ENCODE assay signal across 17 cellular contexts in genomic region chr9:129305246-129305645, GRCh38.
A peak's percentile ranks its signal among the peaks of the same experiment; 100 is the strongest.
DNase-seq lines count a peak whose midpoint lies in the region; FAIRE-seq and TF ChIP-seq lines count a peak whose summit lies in the region.
"Had no signal": no experiment of that assay in that cellular context is flagged by ENCODE, and none has a peak within 500 bp of the region (broad histone marks: within the 10 kb centered on the region; RNA-seq: fewer than 3 reads in every experiment).

No MANE protein-coding gene starts in this region.

- no peak for TF ChIP-seq CTCF in kidney (IDR thresholded peaks at IDR 0.05; ENCODE audit: borderline replicate concordance, extremely low read depth, insufficient read depth)
- TF ChIP-seq CTCF in tibial artery (IDR thresholded peaks at IDR 0.05): no peak

- H2AK5ac ChIP-seq in neuronal stem cell (ENCODE audit: low read depth, low read length): no peak overlapping the region

- FAIRE-seq in kidney (lab: Jason Lieb, UNC): no peak
- FAIRE-seq: GM19239 had no signal

- H3K18ac ChIP-seq in neuronal stem cell (ENCODE audit: low read length): peak overlapping the region; percentile 77

- H3K4me3 ChIP-seq in kidney (ENCODE audit: low read length in 2 of 2) (no peak overlapping the region), neuronal stem cell (ENCODE audit: low read length in 2 of 2) (no peak overlapping the region), tibial artery (no peak overlapping the region)

- no peaks in the 10 kb centered on the region for H3K27me3 Mint-ChIP-seq in activated naive CD4-positive, alpha-beta T cell treated with anti-CD3 and anti-CD28 coated beads for 36 hours (ENCODE audit: low read depth)

- no peak overlapping the region for H3K4me3 Mint-ChIP-seq in activated naive CD4-positive, alpha-beta T cell treated with anti-CD3 and anti-CD28 coated beads for 36 hours
- H3K4me3 Mint-ChIP-seq: CD14-positive monocyte had no signal

- H3K79me1 ChIP-seq in neuronal stem cell (ENCODE audit: low read depth, low read length): no peaks in the 10 kb centered on the region

- no peak overlapping the region for H4K91ac ChIP-seq in neuronal stem cell (ENCODE audit: low read depth, low read length, poor library complexity)

- no peak overlapping the region for H3K27ac Mint-ChIP-seq in activated naive CD4-positive, alpha-beta T cell treated with anti-CD3 and anti-CD28 coated beads for 36 hours
- H3K27ac Mint-ChIP-seq: CD14-positive monocyte had no signal

- H3K4me1 ChIP-seq in kidney (ENCODE audit: control insufficient read depth in 1 of 2, insufficient read depth in 1 of 2, low read depth in 1 of 2, low read length in 2 of 2) (no peaks in the 10 kb centered on the region), neuronal stem cell (ENCODE audit: control insufficient read depth in 2 of 2, insufficient read depth in 1 of 2, low read depth in 1 of 2, low read length in 2 of 2) (peaks cover 0 to 1% of the 10 kb centered on the region in 2 donors), tibial artery (no peaks in the 10 kb centered on the region)

- no peak overlapping the region for H2BK5ac ChIP-seq in neuronal stem cell (ENCODE audit: low read length)

- no peak overlapping the region for H3K27ac ChIP-seq in kidney (ENCODE audit: low read depth in 2 of 2, low read length in 2 of 2)
- H3K27ac ChIP-seq in neuronal stem cell (replicated peaks; ENCODE audit: low read length): no peak overlapping the region
- H3K27ac ChIP-seq in tibial artery: no peak overlapping the region

- peak; percentile 5 for DNase-seq in activated naive CD4-positive, alpha-beta T cell treated with anti-CD3 and anti-CD28 coated beads, Interleukin-2, amount 50 U/mL, for 16 hours
- no peak for DNase-seq in activated naive CD4-positive, alpha-beta T cell treated with anti-CD3 and anti-CD28 coated beads for 36 hours
- peak; percentile 23 for DNase-seq in kidney
- no peak for DNase-seq in neuronal stem cell (ENCODE audit: low spot score)
- peak; percentile 10 to 28 for DNase-seq in tibial artery
- no peak for DNase-seq in GDM1 (lab: John Stamatoyannopoulos, UW)
- DNase-seq in stimulated activated CD4-positive, alpha-beta T cell treated with anti-CD3 and anti-CD28 coated beads, Interleukin-2, amount 100 ng/mL, for 48 hours: no peak
- DNase-seq: DMS153; KBM-7; MV-4-11; NCI-H1417; NCI-H1930; NCI-H2171; NCI-H446 treated with DMSO at 0.1 percent for 48 hours; NK-92 treated with Interleukin-12 subunit alpha and Interleukin-12 subunit beta, amount 100 ng/mL, for 24 hours had no signal

- CTCF ChIA-PET in activated naive CD4-positive, alpha-beta T cell treated with anti-CD3 and anti-CD28 coated beads for 36 hours (lab: Charles Lee): no interaction called here

- H3K9me3 ChIP-seq in kidney (ENCODE audit: control insufficient read depth in 1 of 2, low read length in 2 of 2) (no peaks in the 10 kb centered on the region), neuronal stem cell (replicated peaks in 1 of 2; ENCODE audit: control insufficient read depth in 2 of 2, insufficient read depth in 1 of 2, low read depth in 1 of 2, low read length in 2 of 2) (peaks cover 6 to 24% of the 10 kb centered on the region in 2 donors), tibial artery (no peaks in the 10 kb centered on the region)

- H3K4me1 Mint-ChIP-seq in activated naive CD4-positive, alpha-beta T cell treated with anti-CD3 and anti-CD28 coated beads for 36 hours (ENCODE audit: low read depth): peaks cover 6% of the 10 kb centered on the region
- H3K4me1 Mint-ChIP-seq: CD14-positive monocyte had no signal

- H3K27me3 ChIP-seq in neuronal stem cell (ENCODE audit: control insufficient read depth in 3 of 3, insufficient read depth in 3 of 3, low read depth in 1 of 3, low read length in 3 of 3) (no peaks in the 10 kb centered on the region), tibial artery (no peaks in the 10 kb centered on the region)

- H3K9ac ChIP-seq in kidney (ENCODE audit: low read length in 2 of 2) (no peak overlapping the region), neuronal stem cell (ENCODE audit: low read depth, low read length, poor library complexity) (no peak overlapping the region)

- H2AFZ ChIP-seq in neuronal stem cell (ENCODE audit: low read length): no peak overlapping the region

- no peaks in the 10 kb centered on the region for H3K36me3 Mint-ChIP-seq in activated naive CD4-positive, alpha-beta T cell treated with anti-CD3 and anti-CD28 coated beads for 36 hours (ENCODE audit: low read depth)
- H3K36me3 Mint-ChIP-seq: CD14-positive monocyte had no signal

- no peak overlapping the region for H3K4me2 ChIP-seq in neuronal stem cell (ENCODE audit: insufficient read depth, low read length, poor library complexity, severe bottlenecking)

- H3K4ac ChIP-seq in neuronal stem cell (ENCODE audit: low read length): no peak overlapping the region

- no peak overlapping the region for H2BK15ac ChIP-seq in neuronal stem cell (ENCODE audit: low read length)

- H3K36me3 ChIP-seq in kidney (ENCODE audit: control insufficient read depth in 1 of 2, insufficient read depth in 2 of 2, low read length in 2 of 2) (no peaks in the 10 kb centered on the region), neuronal stem cell (replicated peaks in 1 of 2; ENCODE audit: control insufficient read depth in 2 of 2, insufficient read depth in 2 of 2, low read length in 2 of 2) (no peaks in the 10 kb centered on the region), tibial artery (no peaks in the 10 kb centered on the region)

- WGBS in neuronal stem cell (ENCODE audit: extremely low coverage in 2 of 2, insufficient read length in 2 of 2, insufficient replicate concordance in 1 of 2), 2 donors: no CpG with 5 or more reads among the region's 8 CpGs

- peaks cover 2% of the 10 kb centered on the region for H3K9me3 Mint-ChIP-seq in activated naive CD4-positive, alpha-beta T cell treated with anti-CD3 and anti-CD28 coated beads for 36 hours

- intact Hi-C loops in activated naive CD4-positive, alpha-beta T cell treated with anti-CD3 and anti-CD28 coated beads for 36 hours (cut with micrococcal nuclease): no loop called here
- intact Hi-C loops in kidney (cut with DNase I): no loop called here
- intact Hi-C loops in tibial artery (cut with DNase I; ENCODE audit: low total_unique reads): no loop called here

- H2BK120ac ChIP-seq in neuronal stem cell (ENCODE audit: low read depth, low read length): no peak overlapping the region

- H4K8ac ChIP-seq in neuronal stem cell (ENCODE audit: low read depth, low read length): no peak overlapping the region

- no peak overlapping the region for H2BK12ac ChIP-seq in neuronal stem cell (ENCODE audit: low read length)

- no peak overlapping the region for H3K14ac ChIP-seq in neuronal stem cell (ENCODE audit: low read length)

- peak overlapping the region; percentile 17 for H3K23ac ChIP-seq in neuronal stem cell (ENCODE audit: low read depth, low read length, poor library complexity)

Comparison
In these comparisons a context has a peak if more than half of its experiments do, and no peak if none do; other contexts are left out.
1. DNase-seq: peak in activated naive CD4-positive, alpha-beta T cell treated with anti-CD3 and anti-CD28 coated beads, Interleukin-2, amount 50 U/mL, for 16 hours (single experiment), kidney (single experiment) and tibial artery (2 of 2); none in activated naive CD4-positive, alpha-beta T cell treated with anti-CD3 and anti-CD28 coated beads for 36 hours (single experiment), neuronal stem cell (single experiment), GDM1 (single experiment) and stimulated activated CD4-positive, alpha-beta T cell treated with anti-CD3 and anti-CD28 coated beads, Interleukin-2, amount 100 ng/mL, for 48 hours (0 of 2).